1 cellular context compared by ENCODE assay signal in genomic region chr2:219510512-219511135, GRCh38.
TF ChIP-seq lines count a peak whose summit lies in the region.

No MANE protein-coding gene starts in this region.

TF ChIP-seq in HepG2, 621 proteins besides CTCF, POLR2A, EP300 and RAD21 (continued from another document):
- TF ChIP-seq ZKSCAN1 (IDR thresholded peaks at IDR 0.05; ENCODE audit: low read length) (no peak), CEBPZ (IDR thresholded peaks at IDR 0.05; ENCODE audit: low read length) (no peak), ZNF639 (CRISPR knock-in tag; conservative IDR thresholded peaks at IDR 0.05) (no peak), NPAS2 (CRISPR knock-in tag; IDR thresholded peaks at IDR 0.05; ENCODE audit: borderline replicate concordance) (no peak), ZNF644 (CRISPR knock-in tag; IDR thresholded peaks at IDR 0.05; ENCODE audit: low read depth) (no peak), KDM2A (CRISPR knock-in tag; IDR thresholded peaks at IDR 0.05; ENCODE audit: borderline replicate concordance, low read depth) (no peak), ZNF124 (CRISPR knock-in tag; IDR thresholded peaks at IDR 0.05) (no peak), MTF2 (CRISPR knock-in tag; IDR thresholded peaks at IDR 0.05; ENCODE audit: borderline replicate concordance) (0 out of 2 replicates have a peak, but pooled peaks have one; percentile 7), HMGXB4 (CRISPR knock-in tag; IDR thresholded peaks at IDR 0.05; ENCODE audit: borderline replicate concordance in 1 of 2, low read depth in 1 of 2) (peak in 1 of 2 experiments; percentile 11; a peak in 1 of 4 replicates), HNRNPH1 (optimal IDR thresholded peaks at IDR 0.05; ENCODE audit: low read depth, low read length) (no peak), ZNF720 (CRISPR knock-in tag; IDR thresholded peaks at IDR 0.05) (no peak), DNMT3B (CRISPR knock-in tag; conservative IDR thresholded peaks at IDR 0.05) (no peak), ZNF335 (CRISPR knock-in tag; IDR thresholded peaks at IDR 0.05) (no peak), PAXIP1 (CRISPR knock-in tag; conservative IDR thresholded peaks at IDR 0.05) (0 out of 2 replicates have a peak, but pooled peaks have one; percentile 3)
